ENCODE assay signal across 20 cellular contexts in genomic region chr2:105056245-105056644, GRCh38.
"Had no signal": no experiment of that assay in that cellular context is flagged by ENCODE, and none has a peak within 500 bp of the region (broad histone marks: within the 10 kb centered on the region; RNA-seq: fewer than 3 reads in every experiment).

No MANE protein-coding gene starts in this region.

- DNase-seq: effector memory CD4-positive, alpha-beta T cell; gastrocnemius medialis; kidney; left cardiac atrium; left ventricle myocardium inferior; lower lobe of right lung; naive thymus-derived CD4-positive, alpha-beta T cell; spleen; stimulated activated CD4-positive, alpha-beta T cell treated with anti-CD3 and anti-CD28 coated beads, Interleukin-15, amount 100 ng/mL, for 24 hours; stimulated activated CD4-positive, alpha-beta T cell treated with anti-CD3 and anti-CD28 coated beads, Interleukin-1b, Interleukin-23, amount 100 ng/mL, for 48 hours; stimulated activated CD4-positive, alpha-beta T cell treated with anti-CD3 and anti-CD28 coated beads, Interleukin-4, amount 100 ng/mL, for 24 hours; tibial artery; upper lobe of left lung; uterus had no signal

- H3K9me3 ChIP-seq: gastrocnemius medialis, lower lobe of right lung, neutrophil, upper lobe of left lung, uterus had no signal

- H3K27ac ChIP-seq: gastrocnemius medialis, hepatocyte, left ventricle myocardium inferior, lower lobe of right lung, neutrophil, spleen, tibial artery, upper lobe of left lung, uterus had no signal

- ATAC-seq: esophagus mucosa; gastrocnemius medialis; left cardiac atrium; lower lobe of right lung; naive thymus-derived CD4-positive, alpha-beta T cell; sciatic nerve; stimulated activated memory B cell treated with anti-CD40 and anti-IgM and Interleukin-4, amounts not matched to agents 10 μg/mL and 1 μg/mL and 100 μg/mL, for 72 hours had no signal

- H3K27me3 Mint-ChIP-seq: naive thymus-derived CD4-positive, alpha-beta T cell; stimulated activated memory B cell treated with anti-CD40 and anti-IgM and Interleukin-4, amounts not matched to agents 10 μg/mL and 1 μg/mL and 100 μg/mL, for 72 hours; stimulated activated naive CD8-positive, alpha-beta T cell treated with anti-CD3 and anti-CD28 coated beads, Interleukin-15, Interleukin-2, amounts not matched to agents 100 ng/mL and 50 ng/mL, for 24 hours had no signal

- H3K4me3 Mint-ChIP-seq: naive thymus-derived CD4-positive, alpha-beta T cell; stimulated activated memory B cell treated with anti-CD40 and anti-IgM and Interleukin-4, amounts not matched to agents 10 μg/mL and 1 μg/mL and 100 μg/mL, for 72 hours; stimulated activated naive CD8-positive, alpha-beta T cell treated with anti-CD3 and anti-CD28 coated beads, Interleukin-15, Interleukin-2, amounts not matched to agents 100 ng/mL and 50 ng/mL, for 24 hours had no signal

- H3K4me1 ChIP-seq: lower lobe of right lung, tibial artery, upper lobe of left lung, uterus had no signal

- H3K4me3 ChIP-seq: gastrocnemius medialis, hepatocyte, left ventricle myocardium inferior, lower lobe of right lung, spleen, tibial artery, upper lobe of left lung, uterus had no signal

- H3K27me3 ChIP-seq: gastrocnemius medialis, hepatocyte, neutrophil, spleen, tibial artery, upper lobe of left lung, uterus had no signal

- H3K36me3 ChIP-seq: gastrocnemius medialis, neutrophil, uterus had no signal

- H2AFZ ChIP-seq: hepatocyte had no signal

- H3K27ac Mint-ChIP-seq: naive thymus-derived CD4-positive, alpha-beta T cell; stimulated activated naive CD8-positive, alpha-beta T cell treated with anti-CD3 and anti-CD28 coated beads, Interleukin-15, Interleukin-2, amounts not matched to agents 100 ng/mL and 50 ng/mL, for 24 hours had no signal

- H3K4me2 ChIP-seq: hepatocyte had no signal
